18 cellular contexts compared by ENCODE assay signal in the genomic region with DNA sequence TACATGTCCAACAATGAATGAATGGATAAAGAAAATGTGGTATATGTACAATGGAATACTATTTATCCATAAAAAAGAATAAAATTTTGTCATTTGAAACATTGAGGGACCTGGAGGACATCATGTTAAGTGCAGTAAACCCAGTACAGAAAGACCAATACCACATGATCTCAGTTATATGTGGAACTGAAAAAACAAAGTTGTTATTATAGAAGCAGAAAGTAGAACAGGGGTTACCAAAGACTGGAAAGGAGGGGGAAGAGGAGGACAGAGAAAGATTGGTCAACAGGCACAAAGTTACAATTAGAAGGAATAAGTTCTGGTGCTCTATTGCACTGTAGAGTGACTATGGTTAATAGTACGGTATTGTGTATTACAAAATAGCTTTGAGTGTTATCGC.
A peak's percentile ranks its signal among the peaks of the same experiment; 100 is the strongest.
DNase-seq lines count a peak whose midpoint lies in the region; ATAC-seq and TF ChIP-seq lines count a peak whose summit lies in the region.
"Had no signal": no experiment of that assay in that cellular context is flagged by ENCODE, and none has a peak within 500 bp of the region (broad histone marks: within the 10 kb centered on the region; RNA-seq: fewer than 3 reads in every experiment).

No MANE protein-coding gene starts in this region.

- no peak for TF ChIP-seq CTCF in adrenal gland (IDR thresholded peaks at IDR 0.05)

- WGBS in adrenal gland, 4 donors = 88 to 95% (median 91%) methylated on average over 2 of the region's 2 CpGs

- H3K36me3 ChIP-seq in adrenal gland (replicated peaks in 1 of 2) = no peaks in the 10 kb centered on the region
- H3K36me3 ChIP-seq: colonic mucosa, prostate gland had no signal

- H3K4me1 ChIP-seq in adrenal gland (replicated peaks in 1 of 2) = no peaks in the 10 kb centered on the region
- H3K4me1 ChIP-seq: colonic mucosa, prostate gland had no signal

- no peaks in the 10 kb centered on the region for H3K27me3 ChIP-seq in adrenal gland
- H3K27me3 ChIP-seq: colonic mucosa had no signal

- H3K27ac ChIP-seq in adrenal gland = no peak overlapping the region
- H3K27ac ChIP-seq: colonic mucosa, prostate gland had no signal

- ATAC-seq in GM18907 (IDR thresholded peaks at IDR 0.05; ENCODE audit: unreplicated experiment) (peak; percentile 45), GM21576 (IDR thresholded peaks at IDR 0.05; ENCODE audit: unreplicated experiment) (peak; percentile 75), HG03095 (IDR thresholded peaks at IDR 0.05; ENCODE audit: unreplicated experiment) (peak; percentile 70), Right ventricle myocardium superior (ENCODE audit: poor library complexity) (no peak)
- ATAC-seq: activated naive CD4-positive, alpha-beta T cell treated with anti-CD3 and anti-CD28 coated beads, Interleukin-2, amount 50 U/mL, for 72 hours; activated T-cell treated with anti-CD3 and anti-CD28 coated beads, Interleukin-2, amount 50 U/mL, for 4 hours had no signal

- no peak overlapping the region for H3K4me3 ChIP-seq in adrenal gland
- H3K4me3 ChIP-seq: colonic mucosa, prostate gland, smooth muscle cell had no signal

- no peak for DNase-seq in NCI-H146 treated with DMSO at 0.1 percent for 48 hours (lab: John Stamatoyannopoulos, UW; ENCODE audit: unreplicated experiment)
- no peak for DNase-seq in NCI-H345 (lab: John Stamatoyannopoulos, UW)
- DNase-seq in adrenal gland = no peak
- DNase-seq in Right ventricle myocardium superior = no peak
- DNase-seq: activated CD4-positive, alpha-beta T cell treated with anti-CD3 and anti-CD28 coated beads, Interleukin-2, amount 50 U/mL, for 48 hours; activated T-cell treated with anti-CD3 and anti-CD28 coated beads, Interleukin-2, amount 50 U/mL, for 4 hours; colonic mucosa; H7; hippocampal formation; Karpas-422; NCI-H1417; NK-92 treated with Interleukin-12 subunit alpha and Interleukin-12 subunit beta, amount 100 ng/mL, for 24 hours had no signal

- no peak for TF ChIP-seq POLR2A in adrenal gland (IDR thresholded peaks at IDR 0.05)

- intact Hi-C loops in adrenal gland (cut with DNase I) (no loop called here), Right ventricle myocardium superior (cut with DNase I) (no loop called here)

- H3K9me3 ChIP-seq in adrenal gland (replicated peaks in 1 of 3) = peaks cover 0 to 6% (median 0%) of the 10 kb centered on the region in 3 donors
- H3K9me3 ChIP-seq: colonic mucosa, prostate gland had no signal
